29 cellular contexts compared by ENCODE assay signal in genomic region chr19:17300992-17301585, GRCh38.
"Had no signal": no experiment of that assay in that cellular context is flagged by ENCODE, and none has a peak within 500 bp of the region (broad histone marks: within the 10 kb centered on the region; RNA-seq: fewer than 3 reads in every experiment).

No MANE protein-coding gene starts in this region.

- H2AFZ ChIP-seq: parathyroid adenoma had no signal

- H3K9ac ChIP-seq: parathyroid adenoma had no signal

- DNase-seq: activated CD4-positive, alpha-beta T cell treated with anti-CD3 and anti-CD28 coated beads for 4 hours; activated CD4-positive, alpha-beta T cell treated with anti-CD3 and anti-CD28 coated beads, Interleukin-2, amount 50 U/mL, for 48 hours; activated CD8-positive, alpha-beta memory T cell treated with anti-CD3 and anti-CD28 coated beads for 24 hours; activated gamma-delta T cell treated with Interleukin-2 at 50 U/mL for 16 hours; activated naive CD4-positive, alpha-beta T cell treated with anti-CD3 and anti-CD28 coated beads, Interleukin-2, amount 50 U/mL, for 16 hours; activated T-cell treated with anti-CD3 and anti-CD28 coated beads, Interleukin-2, amount 50 U/mL, for 1 hour; amniotic stem cell; caudate nucleus; cortex of kidney; foreskin keratinocyte; heart right ventricle; occipital lobe; psoas muscle; stimulated activated CD4-positive, alpha-beta T cell treated with anti-CD3 and anti-CD28 coated beads, Interleukin-15, amount 100 ng/mL, for 24 hours; stimulated activated CD4-positive, alpha-beta T cell treated with anti-CD3 and anti-CD28 coated beads, Interleukin-2, amount 100 ng/mL, for 24 hours; stimulated activated naive B cell treated with anti-CD40 and anti-IgM and Interleukin-4, amounts not matched to agents 10 μg/mL and 1 μg/mL and 100 μg/mL, for 72 hours; stomach; T-helper 9 cell; tibial artery had no signal

- H3K4me3 Mint-ChIP-seq: stimulated activated naive B cell treated with anti-CD40 and anti-IgM and Interleukin-4, amounts not matched to agents 10 μg/mL and 1 μg/mL and 100 μg/mL, for 72 hours had no signal

- H3K27me3 ChIP-seq: foreskin keratinocyte, heart right ventricle, stomach, tibial artery had no signal

- ATAC-seq: foreskin keratinocyte; heart right ventricle; left lobe of liver; psoas muscle; stimulated activated naive B cell treated with anti-CD40 and anti-IgM and Interleukin-4, amounts not matched to agents 10 μg/mL and 1 μg/mL and 100 μg/mL, for 72 hours had no signal

- FAIRE-seq: astrocyte, TTC549 had no signal

- H3K27me3 Mint-ChIP-seq: stimulated activated naive B cell treated with anti-CD40 and anti-IgM and Interleukin-4, amounts not matched to agents 10 μg/mL and 1 μg/mL and 100 μg/mL, for 72 hours had no signal

- H3K4me2 ChIP-seq: smooth muscle cell had no signal

- H3K27ac Mint-ChIP-seq: stimulated activated naive B cell treated with anti-CD40 and anti-IgM and Interleukin-4, amounts not matched to agents 10 μg/mL and 1 μg/mL and 100 μg/mL, for 72 hours; T-helper 1 cell treated with Interleukin-12 subunit alpha and Interleukin-12 subunit beta and Interleukin-4 antibody, amounts not matched to agents 30 μg/mL and 1 μg/mL, for 36 hours had no signal

- H3K27ac ChIP-seq: esophagus muscularis mucosa, foreskin keratinocyte, heart right ventricle, parathyroid adenoma, stomach, tibial artery, VCaP had no signal

- H3K9me3 Mint-ChIP-seq: neural crest cell; stimulated activated naive B cell treated with anti-CD40 and anti-IgM and Interleukin-4, amounts not matched to agents 10 μg/mL and 1 μg/mL and 100 μg/mL, for 72 hours; T-helper 1 cell treated with Interleukin-12 subunit alpha and Interleukin-12 subunit beta and Interleukin-4 antibody, amounts not matched to agents 30 μg/mL and 1 μg/mL, for 36 hours had no signal

- H3K9me3 ChIP-seq: tibial artery had no signal

- H3K4me3 ChIP-seq: esophagus muscularis mucosa, heart right ventricle, lung, psoas muscle, smooth muscle cell, stomach, tibial artery had no signal
